ENCODE assay signal across 1 cellular context in the genomic region with DNA sequence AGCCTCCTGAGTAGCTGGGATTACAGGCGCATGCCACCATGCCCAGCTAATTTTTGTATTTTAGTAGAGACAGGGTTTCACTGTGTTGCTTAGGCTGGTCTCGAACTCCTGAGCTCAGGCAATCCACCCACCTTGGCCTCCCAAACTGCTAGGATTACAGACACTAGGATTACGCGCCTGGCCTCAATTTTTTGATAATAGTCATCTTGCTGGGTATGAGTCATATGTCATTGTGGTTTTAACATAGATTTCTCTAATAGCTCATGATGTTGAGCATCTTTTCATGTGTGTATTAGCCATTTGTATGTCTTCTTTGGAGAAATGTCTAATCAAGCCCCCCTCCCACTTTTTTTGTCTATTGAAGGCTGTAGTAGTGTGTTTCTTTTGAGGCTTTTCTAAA. TPM values are rescaled to one million over a fixed set of nuclear protein-coding genes. Genes with fewer than 3 reads are reported as not detected.
"Had no signal": no experiment of that assay in that cellular context is flagged by ENCODE, and none has a peak within 500 bp of the region (broad histone marks: within the 10 kb centered on the region; RNA-seq: fewer than 3 reads in every experiment).

No MANE protein-coding gene starts in this region.

RNA-seq across cellular contexts. Expression of a gene that starts 38.3 kb away (rescaled TPM):
- total RNA-seq: natural killer cell treated with Interleukin-12 subunit alpha and Interleukin-12 subunit beta and Interleukin-15 and Interleukin-18, amount 100 ng/mL, for 72 hours had no signal
